8 cellular contexts compared by ENCODE assay signal in the genomic region with DNA sequence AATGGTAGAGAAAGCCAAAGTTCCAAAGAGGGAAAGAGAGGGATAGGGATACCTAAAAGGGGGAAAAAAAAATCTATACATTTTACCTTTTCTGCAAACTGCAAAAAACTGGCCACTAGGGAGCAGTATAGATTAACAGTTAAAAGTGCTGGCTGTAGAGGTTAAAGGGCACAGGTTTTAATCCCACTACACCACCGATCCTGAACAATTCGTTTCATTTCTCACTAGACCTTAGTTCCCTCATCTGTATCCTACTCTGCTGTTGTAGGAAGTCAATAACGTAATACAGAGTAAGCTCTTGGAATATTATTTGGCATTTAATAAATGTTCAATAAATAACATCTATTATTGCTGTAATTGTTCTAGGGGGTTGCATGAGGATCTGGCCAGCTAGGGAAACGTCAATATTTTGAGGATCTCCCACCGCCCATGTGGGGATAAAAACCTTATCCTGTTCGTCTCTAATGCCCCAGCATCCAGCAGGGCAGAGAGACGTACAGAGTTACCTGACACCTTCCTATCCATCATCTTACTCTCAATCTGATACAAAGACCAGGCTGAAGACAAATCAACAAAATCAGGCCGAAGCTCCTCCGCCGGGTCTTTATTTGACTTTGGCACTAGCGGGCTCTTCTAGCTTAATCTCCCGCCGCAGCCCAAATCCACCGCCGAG. TPM values are rescaled to one million over a fixed set of nuclear protein-coding genes. Genes with fewer than 3 reads are reported as not detected.
DNase-seq lines count a peak whose midpoint lies in the region; ATAC-seq and TF ChIP-seq lines count a peak whose summit lies in the region.

No MANE protein-coding gene starts in this region.

- peak; percentile 28 for ATAC-seq in T-helper 17 cell
- ATAC-seq in esophagus mucosa: peak; percentile 58

- H3K4me3 ChIP-seq in uterus: peak overlapping the region; percentile 82 to 86

- H3K4me3 Mint-ChIP-seq in HFFc6 (no peak overlapping the region), T-helper 17 cell (no peak overlapping the region)

- peaks cover 20% of the 10 kb centered on the region for H3K4me1 Mint-ChIP-seq in HFFc6 (ENCODE audit: low read depth)
- H3K4me1 Mint-ChIP-seq in T-helper 17 cell: peaks cover 29% of the 10 kb centered on the region

- TF ChIP-seq POLR2A in uterus (IDR thresholded peaks at IDR 0.05): no peak

- H3K9me3 Mint-ChIP-seq in HFFc6: no peaks in the 10 kb centered on the region

- peaks cover 0 to 4% of the 10 kb centered on the region in 2 donors for H3K4me1 ChIP-seq in uterus

- H3K27ac Mint-ChIP-seq in HFFc6 (no peak overlapping the region), T-helper 17 cell (no peak overlapping the region)

- no peaks in the 10 kb centered on the region for H3K9me3 ChIP-seq in T-helper 17 cell (ENCODE audit: control insufficient read depth, low read length, poor library complexity, severe bottlenecking)
- no peaks in the 10 kb centered on the region for H3K9me3 ChIP-seq in uterus

- intact Hi-C loops in uterus (cut with DNase I; ENCODE audit: low total_unique reads): loop anchor here (10.0 kb wide), 1 partner anchor 130 kb away; a partner anchor contains a TSS

- H3K36me3 ChIP-seq in uterus: no peaks in the 10 kb centered on the region

- H3K27me3 Mint-ChIP-seq in HFFc6 (ENCODE audit: insufficient read depth) (no peaks in the 10 kb centered on the region), T-helper 17 cell (no peaks in the 10 kb centered on the region)

- H3K36me3 Mint-ChIP-seq in HFFc6 (ENCODE audit: low read depth) (peaks cover 37% of the 10 kb centered on the region), T-helper 17 cell (ENCODE audit: low read depth) (peaks cover 13% of the 10 kb centered on the region)

- H3K27ac ChIP-seq in uterus: peak overlapping the region; percentile 95 to 97

- peak; percentile 91 for TF ChIP-seq CTCF in HFFc6 (IDR thresholded peaks at IDR 0.05)
- TF ChIP-seq CTCF in uterus (IDR thresholded peaks at IDR 0.05): peak; percentile 50 to 66 (median 60)

- no peaks in the 10 kb centered on the region for H3K27me3 ChIP-seq in uterus

- peak; percentile 4 for DNase-seq in stimulated activated CD8-positive, alpha-beta memory T cell treated with anti-CD3 and anti-CD28 coated beads, Interleukin-12 subunit alpha, Interleukin-12 subunit beta, amount 100 ng/mL, for 1 hour (ENCODE audit: low read depth)
- DNase-seq in stimulated activated CD8-positive, alpha-beta memory T cell treated with anti-CD3 and anti-CD28 coated beads, Interleukin-4, amount 100 ng/mL, for 48 hours: no peak
- DNase-seq in HFFc6: peak; percentile 54
- peak; percentile 66 to 89 (median 72) for DNase-seq in NCI-H1417 (lab: John Stamatoyannopoulos, UW)
- no peak for DNase-seq in T-helper 17 cell
- DNase-seq in mucosa of gallbladder (ENCODE audit: low spot score): peak; percentile 23
- no peak for DNase-seq in uterus

RNA-seq across cellular contexts. Expression of a gene that starts 0.8 kb away (rescaled TPM):
- 10 to 100 TPM; 27.9 to 37.3 (median 32.9) TPM for total RNA-seq in HFFc6 (2021; fragmentation: NEBNext Ultra II Directional; extraction: Animal tissue kit (Norgen Biotek cat#: 25700))
- total RNA-seq in T-helper 17 cell (10 to 100 TPM; 20.2 to 22.8 TPM), esophagus mucosa (15.3 TPM), mucosa of gallbladder (29.0 TPM), uterus (10 to 100 TPM; 16.9 to 30.9 (median 26.3) TPM)

RNA-seq across cellular contexts. Expression of a gene that starts 0.8 kb away (rescaled TPM):
- total RNA-seq in HFFc6 (2021; fragmentation: NEBNext Ultra II Directional; extraction: Animal tissue kit (Norgen Biotek cat#: 25700)): 10 to 100 TPM; 24.5 to 32.8 (median 29.4) TPM
- 10 to 100 TPM; 17.0 to 17.8 TPM for total RNA-seq in T-helper 17 cell
- total RNA-seq in esophagus mucosa: 15.6 TPM
- 20.1 TPM for total RNA-seq in mucosa of gallbladder
- 10 to 100 TPM in 3 of 4 donors, 1 to 10 TPM in 1; 5.9 to 30.2 (median 18.4) TPM for total RNA-seq in uterus

RNA-seq across cellular contexts. Expression of a gene that starts 28.6 kb away (rescaled TPM):
- total RNA-seq in HFFc6 (2021; fragmentation: NEBNext Ultra II Directional; extraction: Animal tissue kit (Norgen Biotek cat#: 25700)): not detected
- total RNA-seq in T-helper 17 cell (not detected), esophagus mucosa (4.2 TPM), mucosa of gallbladder (5.3 TPM), uterus (under 1 TPM in 2 of 4 donors, not detected in 2; 0.35 to 0.82 TPM)

RNA-seq across cellular contexts. Expression of a gene that starts 53.3 kb away (rescaled TPM):
- total RNA-seq in HFFc6 (2021; fragmentation: NEBNext Ultra II Directional; extraction: Animal tissue kit (Norgen Biotek cat#: 25700)): 10 to 100 TPM; 31.8 to 39.6 (median 36.7) TPM
- total RNA-seq in T-helper 17 cell (1 to 10 TPM; 2.3 to 4.0 TPM), esophagus mucosa (22.2 TPM), mucosa of gallbladder (26.1 TPM), uterus (10 to 100 TPM in 2 of 4 donors, 1 to 10 TPM in 1, under 1 TPM in 1; 0.51 to 20.6 (median 10.6) TPM)

RNA-seq across cellular contexts. Expression of a gene that starts 53.5 kb away (rescaled TPM):
- total RNA-seq in HFFc6 (2021; fragmentation: NEBNext Ultra II Directional; extraction: Animal tissue kit (Norgen Biotek cat#: 25700)): 10 to 100 TPM; 25.2 to 29.8 (median 28.0) TPM
- total RNA-seq in T-helper 17 cell (10 to 100 TPM; 19.3 to 24.0 TPM), esophagus mucosa (18.8 TPM), mucosa of gallbladder (28.9 TPM), uterus (10 to 100 TPM; 14.1 to 30.3 (median 23.1) TPM)

Comparison
In these comparisons a context has a peak if more than half of its experiments do, and no peak if none do; other contexts are left out.
1. DNase-seq: peak in stimulated activated CD8-positive, alpha-beta memory T cell treated with anti-CD3 and anti-CD28 coated beads, Interleukin-12 subunit alpha, Interleukin-12 subunit beta, amount 100 ng/mL, for 1 hour (single experiment), HFFc6 (single experiment), NCI-H1417 (3 of 3) and mucosa of gallbladder (single experiment); none in stimulated activated CD8-positive, alpha-beta memory T cell treated with anti-CD3 and anti-CD28 coated beads, Interleukin-4, amount 100 ng/mL, for 48 hours (single experiment), T-helper 17 cell (0 of 3) and uterus (0 of 2).